ENCODE assay signal across 1 cellular context in the genomic region with DNA sequence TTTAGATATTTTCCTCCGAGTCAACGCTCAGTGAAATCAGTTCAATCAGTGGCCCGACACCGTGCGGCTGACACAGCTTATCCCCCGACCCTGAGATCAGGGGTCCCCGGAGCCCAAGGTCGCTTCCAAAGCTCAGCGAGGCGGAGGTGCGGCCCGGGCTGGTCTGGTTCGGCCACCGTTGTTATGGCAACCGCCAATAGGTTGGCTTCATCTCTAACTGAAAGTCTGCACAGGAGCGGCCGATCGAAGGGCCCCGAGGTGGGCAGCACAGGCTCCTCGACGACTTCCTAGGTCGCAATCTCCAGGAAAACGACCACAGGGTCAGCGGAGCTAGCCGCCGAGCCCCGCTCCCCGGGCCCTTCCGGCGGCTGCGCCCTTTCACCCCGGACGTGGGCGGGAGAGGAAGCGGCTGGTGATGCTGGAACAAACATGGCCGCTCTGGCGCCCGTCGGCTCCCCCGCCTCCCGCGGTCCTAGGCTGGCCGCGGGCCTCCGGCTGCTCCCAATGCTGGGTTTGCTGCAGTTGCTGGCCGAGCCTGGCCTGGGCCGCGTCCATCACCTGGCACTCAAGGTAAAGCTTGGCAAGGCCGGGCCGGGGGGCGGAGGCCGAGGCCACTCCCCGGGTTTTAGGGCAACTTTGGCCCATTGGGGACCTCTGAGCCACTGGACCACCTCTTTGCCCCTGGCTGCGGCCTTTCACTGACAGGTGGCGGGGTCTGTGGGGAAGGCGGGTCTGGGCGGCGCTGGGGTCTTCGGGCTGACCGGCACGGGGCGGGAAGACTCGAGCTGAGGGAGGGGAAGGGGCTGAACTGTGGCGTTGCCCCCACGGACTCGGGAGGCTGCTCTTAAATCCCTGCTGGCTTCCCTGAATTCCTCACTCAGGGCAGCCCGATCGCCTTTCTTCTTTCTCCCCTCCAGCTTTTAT.
TF ChIP-seq lines count a peak whose summit lies in the region.

A gene (plus strand): TSS at position 403 of the 924 bp plus-strand sequence. CDS start 27 bp downstream, at position 430.

TF ChIP-seq in K562, 482 proteins besides CTCF, POLR2A, EP300 and RAD21 (continued from another document):
- TF ChIP-seq, protein P1, sequence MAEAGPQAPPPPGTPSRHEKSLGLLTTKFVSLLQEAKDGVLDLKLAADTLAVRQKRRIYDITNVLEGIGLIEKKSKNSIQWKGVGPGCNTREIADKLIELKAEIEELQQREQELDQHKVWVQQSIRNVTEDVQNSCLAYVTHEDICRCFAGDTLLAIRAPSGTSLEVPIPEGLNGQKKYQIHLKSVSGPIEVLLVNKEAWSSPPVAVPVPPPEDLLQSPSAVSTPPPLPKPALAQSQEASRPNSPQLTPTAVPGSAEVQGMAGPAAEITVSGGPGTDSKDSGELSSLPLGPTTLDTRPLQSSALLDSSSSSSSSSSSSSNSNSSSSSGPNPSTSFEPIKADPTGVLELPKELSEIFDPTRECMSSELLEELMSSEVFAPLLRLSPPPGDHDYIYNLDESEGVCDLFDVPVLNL (CRISPR knock-in tag; IDR thresholded peaks at IDR 0.05; ENCODE audit: low read depth): no peak
- TF ChIP-seq YY1 (IDR thresholded peaks at IDR 0.05; ENCODE audit: borderline replicate concordance in 1 of 3, control insufficient read depth in 1 of 3, extremely low read depth in 1 of 3, insufficient read depth in 3 of 3, insufficient read length in 1 of 3, insufficient replicate concordance in 2 of 3, low read depth in 1 of 3, low read length in 2 of 3) (peak; percentile 86 to 99 (median 97)), ELF2 (CRISPR knock-in tag; IDR thresholded peaks at IDR 0.05) (peak; percentile 70; the same call in 1 of the 2 replicates), EHMT2 (IDR thresholded peaks at IDR 0.05) (no peak), POLR2AphosphoS5 (IDR thresholded peaks at IDR 0.05; ENCODE audit: control insufficient read depth, insufficient read depth, low read depth, low read length) (peak; percentile 73), MCM7 (IDR thresholded peaks at IDR 0.05) (no peak), HLTF (IDR thresholded peaks at IDR 0.05) (no peak), FOXJ2 (tag; IDR thresholded peaks at IDR 0.05) (no peak), CBX1 (IDR thresholded peaks at IDR 0.05; ENCODE audit: low read depth) (peak; percentile 86; the same call in 1 of the 2 replicates), ZNF165 (CRISPR knock-in tag; IDR thresholded peaks at IDR 0.05; ENCODE audit: borderline replicate concordance) (no peak)
- TF ChIP-seq, protein P2, sequence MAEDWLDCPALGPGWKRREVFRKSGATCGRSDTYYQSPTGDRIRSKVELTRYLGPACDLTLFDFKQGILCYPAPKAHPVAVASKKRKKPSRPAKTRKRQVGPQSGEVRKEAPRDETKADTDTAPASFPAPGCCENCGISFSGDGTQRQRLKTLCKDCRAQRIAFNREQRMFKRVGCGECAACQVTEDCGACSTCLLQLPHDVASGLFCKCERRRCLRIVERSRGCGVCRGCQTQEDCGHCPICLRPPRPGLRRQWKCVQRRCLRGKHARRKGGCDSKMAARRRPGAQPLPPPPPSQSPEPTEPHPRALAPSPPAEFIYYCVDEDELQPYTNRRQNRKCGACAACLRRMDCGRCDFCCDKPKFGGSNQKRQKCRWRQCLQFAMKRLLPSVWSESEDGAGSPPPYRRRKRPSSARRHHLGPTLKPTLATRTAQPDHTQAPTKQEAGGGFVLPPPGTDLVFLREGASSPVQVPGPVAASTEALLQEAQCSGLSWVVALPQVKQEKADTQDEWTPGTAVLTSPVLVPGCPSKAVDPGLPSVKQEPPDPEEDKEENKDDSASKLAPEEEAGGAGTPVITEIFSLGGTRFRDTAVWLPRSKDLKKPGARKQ (CRISPR knock-in tag; IDR thresholded peaks at IDR 0.05): no peak
- TF ChIP-seq, protein P3, sequence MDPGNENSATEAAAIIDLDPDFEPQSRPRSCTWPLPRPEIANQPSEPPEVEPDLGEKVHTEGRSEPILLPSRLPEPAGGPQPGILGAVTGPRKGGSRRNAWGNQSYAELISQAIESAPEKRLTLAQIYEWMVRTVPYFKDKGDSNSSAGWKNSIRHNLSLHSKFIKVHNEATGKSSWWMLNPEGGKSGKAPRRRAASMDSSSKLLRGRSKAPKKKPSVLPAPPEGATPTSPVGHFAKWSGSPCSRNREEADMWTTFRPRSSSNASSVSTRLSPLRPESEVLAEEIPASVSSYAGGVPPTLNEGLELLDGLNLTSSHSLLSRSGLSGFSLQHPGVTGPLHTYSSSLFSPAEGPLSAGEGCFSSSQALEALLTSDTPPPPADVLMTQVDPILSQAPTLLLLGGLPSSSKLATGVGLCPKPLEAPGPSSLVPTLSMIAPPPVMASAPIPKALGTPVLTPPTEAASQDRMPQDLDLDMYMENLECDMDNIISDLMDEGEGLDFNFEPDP (CRISPR knock-in tag; IDR thresholded peaks at IDR 0.05): no peak
